8 cellular contexts compared by ENCODE assay signal in genomic region chr1:234499119-234500039, GRCh38. TPM values are rescaled to one million over a fixed set of nuclear protein-coding genes. Genes with fewer than 3 reads are reported as not detected.
DNase-seq lines count a peak whose midpoint lies in the region; ATAC-seq and TF ChIP-seq lines count a peak whose summit lies in the region.

No MANE protein-coding gene starts in this region.

- H3K27ac Mint-ChIP-seq in Caco-2 (ENCODE audit: unreplicated experiment): peak overlapping the region; percentile 96
- H3K27ac Mint-ChIP-seq in activated naive CD8-positive, alpha-beta T cell treated with anti-CD3 and anti-CD28 coated beads, Interleukin-2, amount 10 ng/mL, durations not matched to agents 7 days and 5 days: peak overlapping the region; percentile 86

- peak overlapping the region; percentile 49 for H2AFZ ChIP-seq in SU-DHL-6 (ENCODE audit: low read depth, low read length, severe bottlenecking)

- ATAC-seq in GM21786 (IDR thresholded peaks at IDR 0.05; ENCODE audit: unreplicated experiment) (peak; percentile 38), Right ventricle myocardium inferior (peak; percentile 97)
- peak; percentile 92 for ATAC-seq in activated naive CD8-positive, alpha-beta T cell treated with anti-CD3 and anti-CD28 coated beads, Interleukin-2, amount 10 ng/mL, durations not matched to agents 7 days and 5 days (ENCODE audit: low read depth)

- H3K9me2 ChIP-seq in SU-DHL-6 (replicated peaks; ENCODE audit: insufficient read depth, low read length): no peaks in the 10 kb centered on the region

- no peak overlapping the region for H3K4me2 ChIP-seq in SU-DHL-6 (ENCODE audit: low read depth, low read length, poor library complexity, severe bottlenecking)

- DNase-seq in Caco-2: peak; percentile 81 to 91
- DNase-seq in NCI-H1092 (lab: John Stamatoyannopoulos, UW): peak; percentile 84
- peak; percentile 92 for DNase-seq in activated naive CD8-positive, alpha-beta T cell treated with anti-CD3 and anti-CD28 coated beads, Interleukin-2, amount 10 ng/mL, durations not matched to agents 7 days and 5 days
- peak; percentile 97 for DNase-seq in Right ventricle myocardium inferior (ENCODE audit: missing footprints)
- DNase-seq in posterior cingulate gyrus: peak; percentile 86 to 98 (median 94)
- DNase-seq in tibial artery: peak; percentile 92 to 96

- H3F3A ChIP-seq in SU-DHL-6 (ENCODE audit: insufficient read depth): no peaks in the 10 kb centered on the region

- no peak overlapping the region for H3K4me3 Mint-ChIP-seq in Caco-2 (ENCODE audit: unreplicated experiment)
- H3K4me3 Mint-ChIP-seq in activated naive CD8-positive, alpha-beta T cell treated with anti-CD3 and anti-CD28 coated beads, Interleukin-2, amount 10 ng/mL, durations not matched to agents 7 days and 5 days: peak overlapping the region; percentile 23

- no peaks in the 10 kb centered on the region for H3K9me3 Mint-ChIP-seq in Caco-2 (ENCODE audit: unreplicated experiment)
- H3K9me3 Mint-ChIP-seq in activated naive CD8-positive, alpha-beta T cell treated with anti-CD3 and anti-CD28 coated beads, Interleukin-2, amount 10 ng/mL, durations not matched to agents 7 days and 5 days: no peaks in the 10 kb centered on the region

- H3K4me1 ChIP-seq in Caco-2: peaks cover 11% of the 10 kb centered on the region
- H3K4me1 ChIP-seq in tibial artery: peaks cover 0 to 51% (median 30%) of the 10 kb centered on the region in 4 donors

- H3K27me3 ChIP-seq in Caco-2 (replicated peaks; ENCODE audit: control insufficient read depth, insufficient read depth, low read length): no peaks in the 10 kb centered on the region
- H3K27me3 ChIP-seq in SU-DHL-6 (ENCODE audit: low read length): no peaks in the 10 kb centered on the region
- H3K27me3 ChIP-seq in tibial artery: no peaks in the 10 kb centered on the region

- no peaks in the 10 kb centered on the region for H3K36me3 Mint-ChIP-seq in Caco-2 (ENCODE audit: insufficient read depth, unreplicated experiment)
- peaks cover 1% of the 10 kb centered on the region for H3K36me3 Mint-ChIP-seq in activated naive CD8-positive, alpha-beta T cell treated with anti-CD3 and anti-CD28 coated beads, Interleukin-2, amount 10 ng/mL, durations not matched to agents 7 days and 5 days

- H3K36me3 ChIP-seq in Caco-2 (ENCODE audit: control insufficient read depth, insufficient read depth, low read length) (no peaks in the 10 kb centered on the region), SU-DHL-6 (ENCODE audit: low read length) (no peaks in the 10 kb centered on the region), tibial artery (no peaks in the 10 kb centered on the region)

- CTCF ChIA-PET in Caco-2 (lab: Charles Lee): interaction anchor here (0.5 to 2.1 kb wide), 25 partner anchors 9 to 635 kb away, joined by 3 to 16 read pairs (median 4); partner anchors contain the start of gene COA6

- no peaks in the 10 kb centered on the region for H4K20me1 ChIP-seq in SU-DHL-6 (ENCODE audit: low read depth, low read length)

- POLR2A ChIA-PET in Caco-2 (lab: Charles Lee): interaction anchor here (1.0 to 1.3 kb wide), 5 partner anchors 39 to 113 kb away, joined by 3 to 5 read pairs (median 4); no protein-coding TSS in a partner anchor
- POLR2A ChIA-PET in activated naive CD8-positive, alpha-beta T cell treated with anti-CD3 and anti-CD28 coated beads, Interleukin-2, amount 10 ng/mL, durations not matched to agents 7 days and 5 days (lab: Charles Lee): interaction anchor here (0.8 to 1.5 kb wide), 5 partner anchors 10 to 580 kb away, joined by 3 read pairs; partner anchors contain the start of gene IRF2BP2

- no peaks in the 10 kb centered on the region for H3K79me2 ChIP-seq in SU-DHL-6 (ENCODE audit: insufficient read depth, low read length)

- H3K27me3 Mint-ChIP-seq in Caco-2 (ENCODE audit: insufficient read depth, unreplicated experiment): no peaks in the 10 kb centered on the region
- H3K27me3 Mint-ChIP-seq in activated naive CD8-positive, alpha-beta T cell treated with anti-CD3 and anti-CD28 coated beads, Interleukin-2, amount 10 ng/mL, durations not matched to agents 7 days and 5 days: peaks cover 3% of the 10 kb centered on the region

- H3K9me3 ChIP-seq in Caco-2 (no peaks in the 10 kb centered on the region), SU-DHL-6 (ENCODE audit: insufficient read depth, low read length) (no peaks in the 10 kb centered on the region), tibial artery (no peaks in the 10 kb centered on the region)

- H3K27ac ChIP-seq in SU-DHL-6 (ENCODE audit: low read depth, low read length): no peak overlapping the region
- peak overlapping the region; percentile 84 for H3K27ac ChIP-seq in tibial artery

- H3K4me3 ChIP-seq in Caco-2 (ENCODE audit: low read depth, low read length): no peak overlapping the region
- no peak overlapping the region for H3K4me3 ChIP-seq in SU-DHL-6 (ENCODE audit: insufficient read depth, low read length, poor library complexity, severe bottlenecking)
- H3K4me3 ChIP-seq in tibial artery: peak overlapping the region; percentile 30 to 37

- intact Hi-C loops in Caco-2 (cut with micrococcal nuclease; ENCODE audit: unreplicated experiment): loop anchor here (1.0 to 10.0 kb wide), 10 partner anchors 39 to 594 kb away; no protein-coding TSS in a partner anchor
- intact Hi-C loops in Right ventricle myocardium inferior (cut with DNase I): loop anchor here (1.0 to 5.0 kb wide), 4 partner anchors 108 to 584 kb away; no protein-coding TSS in a partner anchor
- intact Hi-C loops in posterior cingulate gyrus (cut with DNase I): loop anchor here (2.0 to 10.0 kb wide), 5 partner anchors 101 to 585 kb away; no protein-coding TSS in a partner anchor
- intact Hi-C loops in tibial artery (cut with DNase I; ENCODE audit: low total_unique reads): loop anchor here (2.0 to 5.0 kb wide), 2 partner anchors 38 to 585 kb away; no protein-coding TSS in a partner anchor

- BruUV-seq in Caco-2 (replicated peaks; lab: Mats Ljungman, UMichigan): no TSS peak

- peaks cover 18% of the 10 kb centered on the region for H3K4me1 Mint-ChIP-seq in Caco-2 (ENCODE audit: low read depth, unreplicated experiment)
- peaks cover 31% of the 10 kb centered on the region for H3K4me1 Mint-ChIP-seq in activated naive CD8-positive, alpha-beta T cell treated with anti-CD3 and anti-CD28 coated beads, Interleukin-2, amount 10 ng/mL, durations not matched to agents 7 days and 5 days

- peak; percentile 96 for TF ChIP-seq CTCF in Caco-2 (IDR thresholded peaks at IDR 0.05; ENCODE audit: insufficient read depth in 1 of 2, low read depth in 1 of 2, low read length in 1 of 2, severe bottlenecking in 1 of 2, unreplicated experiment in 1 of 2)
- TF ChIP-seq CTCF in SU-DHL-6 (IDR thresholded peaks at IDR 0.05; ENCODE audit: insufficient read depth, low read length, poor library complexity, severe bottlenecking): peak; percentile 83
- TF ChIP-seq CTCF in tibial artery (IDR thresholded peaks at IDR 0.05): peak; percentile 97 to 98

- H3K9ac ChIP-seq in SU-DHL-6 (ENCODE audit: low read length): no peak overlapping the region

RNA-seq across cellular contexts. Expression of gene TARBP1, which starts 20.4 kb away (rescaled TPM):
- 33.8 and 37.0 TPM in 2 replicates for total RNA-seq in Caco-2 (2022)
- total RNA-seq in activated naive CD8-positive, alpha-beta T cell treated with anti-CD3 and anti-CD28 coated beads, Interleukin-2, amount 10 ng/mL, durations not matched to agents 7 days and 5 days: 10 to 100 TPM; 39.6 to 42.9 TPM
- total RNA-seq in Right ventricle myocardium inferior: 10.1 TPM

Comparison
In these comparisons a context has a peak if more than half of its experiments do, and no peak if none do; other contexts are left out.
1. H3K4me3 ChIP-seq: peak in tibial artery (2 of 2); none in Caco-2 (single experiment) and SU-DHL-6 (single experiment).
2. ATAC-seq: peak in every context shown above with its lines; median percentile 97 in Right ventricle myocardium inferior; 92 in activated naive CD8-positive, alpha-beta T cell treated with anti-CD3 and anti-CD28 coated beads, Interleukin-2, amount 10 ng/mL, durations not matched to agents 7 days and 5 days; 38 in GM21786.
3. Peak in every context shown above with its lines, with median percentiles within 50 percentile points of each other: DNase-seq and CTCF ChIP-seq.